Comparison of ENCODE assay signal across 1 cellular context in the genomic region with DNA sequence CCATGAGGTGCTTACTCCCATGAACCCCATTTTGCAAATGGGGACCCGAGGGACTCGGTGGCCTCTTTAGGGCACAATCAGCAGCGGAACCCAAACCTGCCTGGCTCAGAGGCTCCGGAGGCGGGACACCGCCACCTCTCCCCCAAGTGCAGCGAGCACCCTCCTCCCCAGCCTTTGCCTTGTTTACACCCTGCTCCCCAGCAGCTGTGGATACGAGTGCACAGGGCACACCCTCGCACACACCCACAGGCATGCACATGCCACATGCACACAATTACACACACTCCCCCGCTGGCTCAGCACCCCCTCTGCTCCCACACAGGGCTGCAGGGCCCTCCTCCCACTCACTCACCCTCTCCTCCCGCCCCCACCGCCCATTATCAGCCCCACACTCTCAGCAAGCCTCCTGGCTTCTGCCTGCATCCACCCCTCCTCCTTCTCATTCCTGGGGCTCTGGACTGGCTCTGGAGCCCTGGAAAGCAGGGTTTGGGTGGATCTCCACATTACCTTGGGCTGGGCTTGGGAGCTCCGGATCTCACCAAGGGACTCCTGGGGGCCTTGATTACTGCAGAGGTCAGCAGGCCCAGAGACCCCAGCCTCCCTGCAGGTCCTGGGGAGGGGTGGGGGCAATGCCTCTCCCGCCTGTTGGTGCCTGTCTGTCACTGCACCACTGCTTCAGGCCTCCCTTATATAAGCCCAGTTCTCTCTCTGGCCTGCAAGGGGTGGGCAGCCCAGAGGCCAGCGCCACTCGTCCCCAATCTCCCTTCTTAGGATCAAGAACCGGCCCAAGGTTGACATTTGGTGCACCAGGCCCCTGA.
TF ChIP-seq lines count a peak whose summit lies in the region.

No MANE protein-coding gene starts in this region.

TF ChIP-seq in HepG2, 621 proteins besides CTCF, POLR2A, EP300 and RAD21 (continued from another document and continues in another):
- TF ChIP-seq, protein P1, sequence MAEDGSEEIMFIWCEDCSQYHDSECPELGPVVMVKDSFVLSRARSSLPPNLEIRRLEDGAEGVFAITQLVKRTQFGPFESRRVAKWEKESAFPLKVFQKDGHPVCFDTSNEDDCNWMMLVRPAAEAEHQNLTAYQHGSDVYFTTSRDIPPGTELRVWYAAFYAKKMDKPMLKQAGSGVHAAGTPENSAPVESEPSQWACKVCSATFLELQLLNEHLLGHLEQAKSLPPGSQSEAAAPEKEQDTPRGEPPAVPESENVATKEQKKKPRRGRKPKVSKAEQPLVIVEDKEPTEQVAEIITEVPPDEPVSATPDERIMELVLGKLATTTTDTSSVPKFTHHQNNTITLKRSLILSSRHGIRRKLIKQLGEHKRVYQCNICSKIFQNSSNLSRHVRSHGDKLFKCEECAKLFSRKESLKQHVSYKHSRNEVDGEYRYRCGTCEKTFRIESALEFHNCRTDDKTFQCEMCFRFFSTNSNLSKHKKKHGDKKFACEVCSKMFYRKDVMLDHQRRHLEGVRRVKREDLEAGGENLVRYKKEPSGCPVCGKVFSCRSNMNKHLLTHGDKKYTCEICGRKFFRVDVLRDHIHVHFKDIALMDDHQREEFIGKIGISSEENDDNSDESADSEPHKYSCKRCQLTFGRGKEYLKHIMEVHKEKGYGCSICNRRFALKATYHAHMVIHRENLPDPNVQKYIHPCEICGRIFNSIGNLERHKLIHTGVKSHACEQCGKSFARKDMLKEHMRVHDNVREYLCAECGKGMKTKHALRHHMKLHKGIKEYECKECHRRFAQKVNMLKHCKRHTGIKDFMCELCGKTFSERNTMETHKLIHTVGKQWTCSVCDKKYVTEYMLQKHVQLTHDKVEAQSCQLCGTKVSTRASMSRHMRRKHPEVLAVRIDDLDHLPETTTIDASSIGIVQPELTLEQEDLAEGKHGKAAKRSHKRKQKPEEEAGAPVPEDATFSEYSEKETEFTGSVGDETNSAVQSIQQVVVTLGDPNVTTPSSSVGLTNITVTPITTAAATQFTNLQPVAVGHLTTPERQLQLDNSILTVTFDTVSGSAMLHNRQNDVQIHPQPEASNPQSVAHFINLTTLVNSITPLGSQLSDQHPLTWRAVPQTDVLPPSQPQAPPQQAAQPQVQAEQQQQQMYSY (CRISPR knock-in tag; IDR thresholded peaks at IDR 0.05): no peak
- TF ChIP-seq, protein P2, sequence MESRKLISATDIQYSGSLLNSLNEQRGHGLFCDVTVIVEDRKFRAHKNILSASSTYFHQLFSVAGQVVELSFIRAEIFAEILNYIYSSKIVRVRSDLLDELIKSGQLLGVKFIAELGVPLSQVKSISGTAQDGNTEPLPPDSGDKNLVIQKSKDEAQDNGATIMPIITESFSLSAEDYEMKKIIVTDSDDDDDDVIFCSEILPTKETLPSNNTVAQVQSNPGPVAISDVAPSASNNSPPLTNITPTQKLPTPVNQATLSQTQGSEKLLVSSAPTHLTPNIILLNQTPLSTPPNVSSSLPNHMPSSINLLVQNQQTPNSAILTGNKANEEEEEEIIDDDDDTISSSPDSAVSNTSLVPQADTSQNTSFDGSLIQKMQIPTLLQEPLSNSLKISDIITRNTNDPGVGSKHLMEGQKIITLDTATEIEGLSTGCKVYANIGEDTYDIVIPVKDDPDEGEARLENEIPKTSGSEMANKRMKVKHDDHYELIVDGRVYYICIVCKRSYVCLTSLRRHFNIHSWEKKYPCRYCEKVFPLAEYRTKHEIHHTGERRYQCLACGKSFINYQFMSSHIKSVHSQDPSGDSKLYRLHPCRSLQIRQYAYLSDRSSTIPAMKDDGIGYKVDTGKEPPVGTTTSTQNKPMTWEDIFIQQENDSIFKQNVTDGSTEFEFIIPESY (CRISPR knock-in tag; IDR thresholded peaks at IDR 0.05): peak; percentile 94
- no peak for TF ChIP-seq IKZF4 (CRISPR knock-in tag; IDR thresholded peaks at IDR 0.05; ENCODE audit: borderline replicate concordance, low read depth, not compliant biosample characterization)
- TF ChIP-seq, protein P3, sequence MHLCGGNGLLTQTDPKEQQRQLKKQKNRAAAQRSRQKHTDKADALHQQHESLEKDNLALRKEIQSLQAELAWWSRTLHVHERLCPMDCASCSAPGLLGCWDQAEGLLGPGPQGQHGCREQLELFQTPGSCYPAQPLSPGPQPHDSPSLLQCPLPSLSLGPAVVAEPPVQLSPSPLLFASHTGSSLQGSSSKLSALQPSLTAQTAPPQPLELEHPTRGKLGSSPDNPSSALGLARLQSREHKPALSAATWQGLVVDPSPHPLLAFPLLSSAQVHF (CRISPR knock-in tag; IDR thresholded peaks at IDR 0.05): no peak
- TF ChIP-seq NCOA2 (CRISPR knock-in tag; IDR thresholded peaks at IDR 0.05): no peak; the same call in 1 of the 2 replicates
- TF ChIP-seq RELA (CRISPR knock-in tag; IDR thresholded peaks at IDR 0.05): no peak
- TF ChIP-seq, protein P4, sequence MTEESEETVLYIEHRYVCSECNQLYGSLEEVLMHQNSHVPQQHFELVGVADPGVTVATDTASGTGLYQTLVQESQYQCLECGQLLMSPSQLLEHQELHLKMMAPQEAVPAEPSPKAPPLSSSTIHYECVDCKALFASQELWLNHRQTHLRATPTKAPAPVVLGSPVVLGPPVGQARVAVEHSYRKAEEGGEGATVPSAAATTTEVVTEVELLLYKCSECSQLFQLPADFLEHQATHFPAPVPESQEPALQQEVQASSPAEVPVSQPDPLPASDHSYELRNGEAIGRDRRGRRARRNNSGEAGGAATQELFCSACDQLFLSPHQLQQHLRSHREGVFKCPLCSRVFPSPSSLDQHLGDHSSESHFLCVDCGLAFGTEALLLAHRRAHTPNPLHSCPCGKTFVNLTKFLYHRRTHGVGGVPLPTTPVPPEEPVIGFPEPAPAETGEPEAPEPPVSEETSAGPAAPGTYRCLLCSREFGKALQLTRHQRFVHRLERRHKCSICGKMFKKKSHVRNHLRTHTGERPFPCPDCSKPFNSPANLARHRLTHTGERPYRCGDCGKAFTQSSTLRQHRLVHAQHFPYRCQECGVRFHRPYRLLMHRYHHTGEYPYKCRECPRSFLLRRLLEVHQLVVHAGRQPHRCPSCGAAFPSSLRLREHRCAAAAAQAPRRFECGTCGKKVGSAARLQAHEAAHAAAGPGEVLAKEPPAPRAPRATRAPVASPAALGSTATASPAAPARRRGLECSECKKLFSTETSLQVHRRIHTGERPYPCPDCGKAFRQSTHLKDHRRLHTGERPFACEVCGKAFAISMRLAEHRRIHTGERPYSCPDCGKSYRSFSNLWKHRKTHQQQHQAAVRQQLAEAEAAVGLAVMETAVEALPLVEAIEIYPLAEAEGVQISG (CRISPR knock-in tag; IDR thresholded peaks at IDR 0.05): peak; percentile 26; the same call in 1 of the 2 replicates
- TF ChIP-seq MIXL1 (CRISPR knock-in tag; IDR thresholded peaks at IDR 0.05): no peak
- TF ChIP-seq TMF1 (CRISPR knock-in tag; IDR thresholded peaks at IDR 0.05; ENCODE audit: low read depth): peak; percentile 31; the same call in 1 of the 2 replicates
- no peak for TF ChIP-seq ZFP41 (CRISPR knock-in tag; IDR thresholded peaks at IDR 0.05; ENCODE audit: borderline replicate concordance)
- TF ChIP-seq, protein P5, sequence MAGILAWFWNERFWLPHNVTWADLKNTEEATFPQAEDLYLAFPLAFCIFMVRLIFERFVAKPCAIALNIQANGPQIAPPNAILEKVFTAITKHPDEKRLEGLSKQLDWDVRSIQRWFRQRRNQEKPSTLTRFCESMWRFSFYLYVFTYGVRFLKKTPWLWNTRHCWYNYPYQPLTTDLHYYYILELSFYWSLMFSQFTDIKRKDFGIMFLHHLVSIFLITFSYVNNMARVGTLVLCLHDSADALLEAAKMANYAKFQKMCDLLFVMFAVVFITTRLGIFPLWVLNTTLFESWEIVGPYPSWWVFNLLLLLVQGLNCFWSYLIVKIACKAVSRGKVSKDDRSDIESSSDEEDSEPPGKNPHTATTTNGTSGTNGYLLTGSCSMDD (CRISPR knock-in tag; IDR thresholded peaks at IDR 0.05): no peak
- no peak for TF ChIP-seq SUZ12 (IDR thresholded peaks at IDR 0.05; ENCODE audit: low read depth, low read length)
- no peak; the same call in 1 of the 2 replicates for TF ChIP-seq GABPB1 (CRISPR knock-in tag; IDR thresholded peaks at IDR 0.05)
- TF ChIP-seq KMT2A (CRISPR knock-in tag; IDR thresholded peaks at IDR 0.05): no peak
- TF ChIP-seq EZH2 (conservative IDR thresholded peaks at IDR 0.05; ENCODE audit: low read depth, low read length): no peak
- no peak for TF ChIP-seq ZNF674 (CRISPR knock-in tag; IDR thresholded peaks at IDR 0.05; ENCODE audit: low read depth)
- no peak for TF ChIP-seq GZF1 (CRISPR knock-in tag; IDR thresholded peaks at IDR 0.05)
- no peak for TF ChIP-seq HOXA7 (CRISPR knock-in tag; IDR thresholded peaks at IDR 0.05)
- TF ChIP-seq, protein P6, sequence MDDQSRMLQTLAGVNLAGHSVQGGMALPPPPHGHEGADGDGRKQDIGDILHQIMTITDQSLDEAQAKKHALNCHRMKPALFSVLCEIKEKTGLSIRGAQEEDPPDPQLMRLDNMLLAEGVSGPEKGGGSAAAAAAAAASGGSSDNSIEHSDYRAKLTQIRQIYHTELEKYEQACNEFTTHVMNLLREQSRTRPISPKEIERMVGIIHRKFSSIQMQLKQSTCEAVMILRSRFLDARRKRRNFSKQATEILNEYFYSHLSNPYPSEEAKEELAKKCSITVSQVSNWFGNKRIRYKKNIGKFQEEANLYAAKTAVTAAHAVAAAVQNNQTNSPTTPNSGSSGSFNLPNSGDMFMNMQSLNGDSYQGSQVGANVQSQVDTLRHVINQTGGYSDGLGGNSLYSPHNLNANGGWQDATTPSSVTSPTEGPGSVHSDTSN (CRISPR knock-in tag; IDR thresholded peaks at IDR 0.05; ENCODE audit: borderline replicate concordance): no peak
- TF ChIP-seq, protein P7, sequence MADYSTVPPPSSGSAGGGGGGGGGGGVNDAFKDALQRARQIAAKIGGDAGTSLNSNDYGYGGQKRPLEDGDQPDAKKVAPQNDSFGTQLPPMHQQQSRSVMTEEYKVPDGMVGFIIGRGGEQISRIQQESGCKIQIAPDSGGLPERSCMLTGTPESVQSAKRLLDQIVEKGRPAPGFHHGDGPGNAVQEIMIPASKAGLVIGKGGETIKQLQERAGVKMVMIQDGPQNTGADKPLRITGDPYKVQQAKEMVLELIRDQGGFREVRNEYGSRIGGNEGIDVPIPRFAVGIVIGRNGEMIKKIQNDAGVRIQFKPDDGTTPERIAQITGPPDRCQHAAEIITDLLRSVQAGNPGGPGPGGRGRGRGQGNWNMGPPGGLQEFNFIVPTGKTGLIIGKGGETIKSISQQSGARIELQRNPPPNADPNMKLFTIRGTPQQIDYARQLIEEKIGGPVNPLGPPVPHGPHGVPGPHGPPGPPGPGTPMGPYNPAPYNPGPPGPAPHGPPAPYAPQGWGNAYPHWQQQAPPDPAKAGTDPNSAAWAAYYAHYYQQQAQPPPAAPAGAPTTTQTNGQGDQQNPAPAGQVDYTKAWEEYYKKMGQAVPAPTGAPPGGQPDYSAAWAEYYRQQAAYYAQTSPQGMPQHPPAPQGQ (CRISPR knock-in tag; IDR thresholded peaks at IDR 0.05; ENCODE audit: borderline replicate concordance): no peak
- TF ChIP-seq DR1 (CRISPR knock-in tag; IDR thresholded peaks at IDR 0.05): no peak
- TF ChIP-seq, protein P8, sequence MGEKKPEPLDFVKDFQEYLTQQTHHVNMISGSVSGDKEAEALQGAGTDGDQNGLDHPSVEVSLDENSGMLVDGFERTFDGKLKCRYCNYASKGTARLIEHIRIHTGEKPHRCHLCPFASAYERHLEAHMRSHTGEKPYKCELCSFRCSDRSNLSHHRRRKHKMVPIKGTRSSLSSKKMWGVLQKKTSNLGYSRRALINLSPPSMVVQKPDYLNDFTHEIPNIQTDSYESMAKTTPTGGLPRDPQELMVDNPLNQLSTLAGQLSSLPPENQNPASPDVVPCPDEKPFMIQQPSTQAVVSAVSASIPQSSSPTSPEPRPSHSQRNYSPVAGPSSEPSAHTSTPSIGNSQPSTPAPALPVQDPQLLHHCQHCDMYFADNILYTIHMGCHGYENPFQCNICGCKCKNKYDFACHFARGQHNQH (CRISPR knock-in tag; IDR thresholded peaks at IDR 0.05): peak; percentile 51; the same call in 1 of the 2 replicates
- no peak for TF ChIP-seq DNMT1 (CRISPR knock-in tag; IDR thresholded peaks at IDR 0.05)
- TF ChIP-seq XRCC5 (optimal IDR thresholded peaks at IDR 0.05; ENCODE audit: low read length): no peak
- TF ChIP-seq ZNF124 (CRISPR knock-in tag; IDR thresholded peaks at IDR 0.05): no peak
- TF ChIP-seq, protein P9, sequence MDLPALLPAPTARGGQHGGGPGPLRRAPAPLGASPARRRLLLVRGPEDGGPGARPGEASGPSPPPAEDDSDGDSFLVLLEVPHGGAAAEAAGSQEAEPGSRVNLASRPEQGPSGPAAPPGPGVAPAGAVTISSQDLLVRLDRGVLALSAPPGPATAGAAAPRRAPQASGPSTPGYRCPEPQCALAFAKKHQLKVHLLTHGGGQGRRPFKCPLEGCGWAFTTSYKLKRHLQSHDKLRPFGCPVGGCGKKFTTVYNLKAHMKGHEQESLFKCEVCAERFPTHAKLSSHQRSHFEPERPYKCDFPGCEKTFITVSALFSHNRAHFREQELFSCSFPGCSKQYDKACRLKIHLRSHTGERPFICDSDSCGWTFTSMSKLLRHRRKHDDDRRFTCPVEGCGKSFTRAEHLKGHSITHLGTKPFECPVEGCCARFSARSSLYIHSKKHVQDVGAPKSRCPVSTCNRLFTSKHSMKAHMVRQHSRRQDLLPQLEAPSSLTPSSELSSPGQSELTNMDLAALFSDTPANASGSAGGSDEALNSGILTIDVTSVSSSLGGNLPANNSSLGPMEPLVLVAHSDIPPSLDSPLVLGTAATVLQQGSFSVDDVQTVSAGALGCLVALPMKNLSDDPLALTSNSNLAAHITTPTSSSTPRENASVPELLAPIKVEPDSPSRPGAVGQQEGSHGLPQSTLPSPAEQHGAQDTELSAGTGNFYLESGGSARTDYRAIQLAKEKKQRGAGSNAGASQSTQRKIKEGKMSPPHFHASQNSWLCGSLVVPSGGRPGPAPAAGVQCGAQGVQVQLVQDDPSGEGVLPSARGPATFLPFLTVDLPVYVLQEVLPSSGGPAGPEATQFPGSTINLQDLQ (CRISPR knock-in tag; IDR thresholded peaks at IDR 0.05): 0 out of 2 replicates have a peak, but pooled peaks have one; percentile 61
- TF ChIP-seq, protein P10, sequence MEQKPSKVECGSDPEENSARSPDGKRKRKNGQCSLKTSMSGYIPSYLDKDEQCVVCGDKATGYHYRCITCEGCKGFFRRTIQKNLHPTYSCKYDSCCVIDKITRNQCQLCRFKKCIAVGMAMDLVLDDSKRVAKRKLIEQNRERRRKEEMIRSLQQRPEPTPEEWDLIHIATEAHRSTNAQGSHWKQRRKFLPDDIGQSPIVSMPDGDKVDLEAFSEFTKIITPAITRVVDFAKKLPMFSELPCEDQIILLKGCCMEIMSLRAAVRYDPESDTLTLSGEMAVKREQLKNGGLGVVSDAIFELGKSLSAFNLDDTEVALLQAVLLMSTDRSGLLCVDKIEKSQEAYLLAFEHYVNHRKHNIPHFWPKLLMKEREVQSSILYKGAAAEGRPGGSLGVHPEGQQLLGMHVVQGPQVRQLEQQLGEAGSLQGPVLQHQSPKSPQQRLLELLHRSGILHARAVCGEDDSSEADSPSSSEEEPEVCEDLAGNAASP (CRISPR knock-in tag; IDR thresholded peaks at IDR 0.05; ENCODE audit: borderline replicate concordance): no peak
- no peak for TF ChIP-seq NR2F2 (IDR thresholded peaks at IDR 0.05; ENCODE audit: borderline replicate concordance, low read depth)
- no peak for TF ChIP-seq ZSCAN9 (CRISPR knock-in tag; IDR thresholded peaks at IDR 0.05; ENCODE audit: borderline replicate concordance)
- TF ChIP-seq, protein P11, sequence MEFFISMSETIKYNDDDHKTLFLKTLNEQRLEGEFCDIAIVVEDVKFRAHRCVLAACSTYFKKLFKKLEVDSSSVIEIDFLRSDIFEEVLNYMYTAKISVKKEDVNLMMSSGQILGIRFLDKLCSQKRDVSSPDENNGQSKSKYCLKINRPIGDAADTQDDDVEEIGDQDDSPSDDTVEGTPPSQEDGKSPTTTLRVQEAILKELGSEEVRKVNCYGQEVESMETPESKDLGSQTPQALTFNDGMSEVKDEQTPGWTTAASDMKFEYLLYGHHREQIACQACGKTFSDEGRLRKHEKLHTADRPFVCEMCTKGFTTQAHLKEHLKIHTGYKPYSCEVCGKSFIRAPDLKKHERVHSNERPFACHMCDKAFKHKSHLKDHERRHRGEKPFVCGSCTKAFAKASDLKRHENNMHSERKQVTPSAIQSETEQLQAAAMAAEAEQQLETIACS (CRISPR knock-in tag; IDR thresholded peaks at IDR 0.05): no peak
- TF ChIP-seq, protein P12, sequence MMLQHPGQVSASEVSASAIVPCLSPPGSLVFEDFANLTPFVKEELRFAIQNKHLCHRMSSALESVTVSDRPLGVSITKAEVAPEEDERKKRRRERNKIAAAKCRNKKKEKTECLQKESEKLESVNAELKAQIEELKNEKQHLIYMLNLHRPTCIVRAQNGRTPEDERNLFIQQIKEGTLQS (CRISPR knock-in tag; IDR thresholded peaks at IDR 0.05): no peak
